Comparison of ENCODE assay signal across 22 cellular contexts in genomic region chr18:23320709-23321236, GRCh38.
"Had no signal": no experiment of that assay in that cellular context is flagged by ENCODE, and none has a peak within 500 bp of the region (broad histone marks: within the 10 kb centered on the region; RNA-seq: fewer than 3 reads in every experiment).

No MANE protein-coding gene starts in this region.

- H3K27ac ChIP-seq: colonic mucosa, epithelial cell of prostate, heart right ventricle, thoracic aorta, upper lobe of left lung had no signal

- H3K9me3 ChIP-seq: colonic mucosa, thoracic aorta, upper lobe of left lung had no signal

- H3K4me3 Mint-ChIP-seq: activated naive CD8-positive, alpha-beta T cell; activated T-cell treated with anti-CD3 and anti-CD28 coated beads, Interleukin-2, amount 50 U/mL, for 4 hours; natural killer cell; T-helper 2 cell treated with Interferon-gamma antibody and Interleukin-4, amounts not matched to agents 5 μg/mL and 100 μg/mL, for 36 hours had no signal

- H3K4me1 ChIP-seq: colonic mucosa had no signal

- H3K9me3 Mint-ChIP-seq: activated T-cell treated with anti-CD3 and anti-CD28 coated beads, Interleukin-2, amount 50 U/mL, for 4 hours; activated T-helper 2 cell treated with anti-CD3 and anti-CD28 coated beads, Interferon-gamma antibody, Interleukin-2, Interleukin-4, amounts not matched to agents 10 μg/mL and 5 μg/mL and 100 μg/mL, durations not matched to agents 14 hours and 24 hours and 36 hours; natural killer cell; T-helper 2 cell treated with Interferon-gamma antibody and Interleukin-4, amounts not matched to agents 5 μg/mL and 100 μg/mL, for 36 hours had no signal

- H3K27me3 ChIP-seq: colonic mucosa, heart right ventricle, upper lobe of left lung had no signal

- DNase-seq: activated CD4-positive, alpha-beta T cell treated with anti-CD3 and anti-CD28 coated beads for 1 hour; activated naive CD4-positive, alpha-beta T cell; activated T-cell treated with anti-CD3 and anti-CD28 coated beads, Interleukin-2, amount 50 U/mL, for 4 hours; colonic mucosa; foreskin fibroblast; heart right ventricle; left colon; natural killer cell; retina; stimulated activated CD4-positive, alpha-beta T cell treated with anti-CD3 and anti-CD28 coated beads, Interleukin-2, amount 100 ng/mL, for 48 hours; stimulated activated CD8-positive, alpha-beta memory T cell treated with anti-CD3 and anti-CD28 coated beads, Interleukin-4, amount 100 ng/mL, for 48 hours; stimulated activated naive CD4-positive, alpha-beta T cell treated with Interleukin-2 at 50 U/mL for 16 hours; upper lobe of left lung had no signal

- H3K36me3 Mint-ChIP-seq: natural killer cell had no signal

- H3K4me3 ChIP-seq: colonic mucosa, heart right ventricle, thoracic aorta, upper lobe of left lung had no signal

- H3K27me3 Mint-ChIP-seq: activated naive CD8-positive, alpha-beta T cell; progenitor cell of endocrine pancreas had no signal

- FAIRE-seq: bronchial epithelial cell, keratinocyte, TTC549 had no signal

- ATAC-seq: activated T-cell treated with anti-CD3 and anti-CD28 coated beads, Interleukin-2, amount 50 U/mL, for 4 hours; heart right ventricle; left colon; natural killer cell had no signal

- H3K27ac Mint-ChIP-seq: activated naive CD8-positive, alpha-beta T cell; activated T-helper 2 cell treated with anti-CD3 and anti-CD28 coated beads, Interferon-gamma antibody, Interleukin-2, Interleukin-4, amounts not matched to agents 10 μg/mL and 5 μg/mL and 100 μg/mL, durations not matched to agents 14 hours and 24 hours and 36 hours; natural killer cell; progenitor cell of endocrine pancreas; T-helper 2 cell treated with Interferon-gamma antibody and Interleukin-4, amounts not matched to agents 5 μg/mL and 100 μg/mL, for 36 hours had no signal

- H3K36me3 ChIP-seq: colonic mucosa, heart right ventricle, thoracic aorta, upper lobe of left lung had no signal
